In genomic region chr7:141113131-141113530, GRCh38 we compare ENCODE assay signal across 16 cellular contexts. TPM values are rescaled to one million over a fixed set of nuclear protein-coding genes. Genes with fewer than 3 reads are reported as not detected.
"Had no signal": no experiment of that assay in that cellular context is flagged by ENCODE, and none has a peak within 500 bp of the region (broad histone marks: within the 10 kb centered on the region; RNA-seq: fewer than 3 reads in every experiment).

No MANE protein-coding gene starts in this region.

- DNase-seq: IMR-90, Karpas-422, KG1, MG63, NCI-H1092, NCI-H1436, NCI-H1930, NCI-H2107, NCI-H226, NCI-H446, NCI-H510A, NCI-H526 treated with DMSO at 0.1 percent for 48 hours, Right ventricle myocardium superior, RPMI8226, SIG-M5 had no signal

RNA-seq across cellular contexts. Expression of gene TMEM178B, which starts 39.3 kb away (rescaled TPM):
- total RNA-seq: HT1080 had no signal
